ENCODE assay signal across 32 cellular contexts in the genomic region with DNA sequence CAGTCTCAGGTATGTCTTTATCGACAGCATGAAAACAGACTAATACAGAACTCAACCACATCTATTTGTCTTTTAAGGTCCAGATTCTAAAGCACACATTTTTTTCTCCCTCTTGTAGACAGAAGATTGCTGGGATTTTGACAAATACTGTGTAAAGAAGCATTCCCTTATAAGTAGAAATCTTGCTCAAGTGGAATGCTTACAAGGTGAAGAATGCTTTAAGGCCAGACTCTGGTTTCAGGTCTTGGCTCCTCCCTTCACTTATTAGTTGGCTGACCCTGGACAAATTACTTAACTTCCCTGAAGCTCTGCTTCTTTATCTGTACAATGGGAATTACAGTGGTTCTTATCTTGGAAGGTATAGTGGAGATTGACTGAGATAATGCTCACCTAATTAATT.
"Had no signal": no experiment of that assay in that cellular context is flagged by ENCODE, and none has a peak within 500 bp of the region (broad histone marks: within the 10 kb centered on the region; RNA-seq: fewer than 3 reads in every experiment).

No MANE protein-coding gene starts in this region.

- H3K36me3 ChIP-seq: adrenal gland, ascending aorta, brain microvascular endothelial cell, breast epithelium, cardiac muscle cell had no signal

- H3K4me3 ChIP-seq: adrenal gland, ascending aorta, body of pancreas, breast epithelium, cardiac muscle cell had no signal

- DNase-seq: activated effector memory CD4-positive, alpha-beta T cell treated with anti-CD3 and anti-CD28 coated beads, Interleukin-2, amount 50 U/mL, for 16 hours; activated effector memory CD4-positive, alpha-beta T cell treated with Interleukin-2 at 50 U/mL for 16 hours; activated gamma-delta T cell; activated gamma-delta T cell treated with Interleukin-2 at 50 U/mL for 16 hours; activated naive CD4-positive, alpha-beta T cell; activated naive CD4-positive, alpha-beta T cell treated with anti-CD3 and anti-CD28 coated beads for 36 hours; activated naive CD4-positive, alpha-beta T cell treated with anti-CD3 and anti-CD28 coated beads, Interleukin-2, amount 10 ng/mL, durations not matched to agents 7 days and 5 days; activated naive CD4-positive, alpha-beta T cell treated with anti-CD3 and anti-CD28 coated beads, Interleukin-2, amount 50 U/mL, for 16 hours; activated naive CD4-positive, alpha-beta T cell treated with Interleukin-2 at 50 U/mL for 16 hours; activated naive CD8-positive, alpha-beta T cell treated with anti-CD3 and anti-CD28 coated beads for 36 hours; activated naive CD8-positive, alpha-beta T cell treated with anti-CD3 and anti-CD28 coated beads, Interleukin-2, amount 10 ng/mL, durations not matched to agents 7 days and 5 days; activated naive CD8-positive, alpha-beta T cell treated with anti-CD3 and anti-CD28 coated beads, Interleukin-2, amount 50 U/mL, for 24 hours; activated T-cell treated with anti-CD3 and anti-CD28 coated beads, Interleukin-2, amount 50 U/mL, for 1 hour; activated T-cell treated with anti-CD3 and anti-CD28 coated beads, Interleukin-2, amount 50 U/mL, for 24 hours; activated T-cell treated with anti-CD3 and anti-CD28 coated beads, Interleukin-2, amount 50 U/mL, for 4 hours; activated T-cell treated with anti-CD3 and anti-CD28 coated beads, Interleukin-2, amount 50 U/mL, for 48 hours; activated T-cell treated with anti-CD3 and anti-CD28 coated beads, Interleukin-2, amount 50 U/mL, for 72 hours; adrenal gland; amniotic stem cell; amygdala; anterior cingulate cortex; aorta; body of pancreas; brain microvascular endothelial cell; caudate nucleus; central memory CD4-positive, alpha-beta T cell; cerebellar nuclear complex had no signal

- ATAC-seq: activated naive CD4-positive, alpha-beta T cell treated with anti-CD3 and anti-CD28 coated beads, Interleukin-2, amount 50 U/mL, for 72 hours; activated naive CD8-positive, alpha-beta T cell treated with anti-CD3 and anti-CD28 coated beads, Interleukin-2, amount 50 U/mL, for 24 hours; activated T-cell treated with anti-CD3 and anti-CD28 coated beads, Interleukin-2, amount 50 U/mL, for 4 hours; activated T-cell treated with anti-CD3 and anti-CD28 coated beads, Interleukin-2, amount 50 U/mL, for 72 hours; activated T-helper 17 cell treated with anti-CD3 and anti-CD28 coated beads, Interleukin-2, amount 50 U/mL, for 72 hours; body of pancreas had no signal

- H3K27me3 ChIP-seq: adrenal gland, ascending aorta, brain microvascular endothelial cell, breast epithelium, cardiac muscle cell had no signal

- H3K9me3 ChIP-seq: adrenal gland, ascending aorta, body of pancreas, breast epithelium had no signal

- H3K4me1 ChIP-seq: adrenal gland, ascending aorta, body of pancreas, breast epithelium had no signal

- H3K27ac ChIP-seq: adrenal gland, ascending aorta, body of pancreas, brain microvascular endothelial cell, breast epithelium, cardiac muscle cell had no signal
